ENCODE assay signal across 1 cellular context in genomic region chr14:32933943-32934890, GRCh38.
TF ChIP-seq lines count a peak whose summit lies in the region.

No MANE protein-coding gene starts in this region.

TF ChIP-seq in GM23338, 12 proteins besides CTCF, POLR2A, EP300 and RAD21 (continued from another document):
- TF ChIP-seq ZNF462 (CRISPR knock-in tag; IDR thresholded peaks at IDR 0.05) (no peak), NANOG (IDR thresholded peaks at IDR 0.05; ENCODE audit: borderline replicate concordance) (no peak), ETS1 (IDR thresholded peaks at IDR 0.05) (no peak), ZNF331 (CRISPR knock-in tag; IDR thresholded peaks at IDR 0.05; ENCODE audit: low read depth) (no peak), ZNF114 (CRISPR knock-in tag; IDR thresholded peaks at IDR 0.05) (no peak), CREB1 (CRISPR knock-in tag; IDR thresholded peaks at IDR 0.05; ENCODE audit: low read depth) (no peak), POLR2AphosphoS5 (IDR thresholded peaks at IDR 0.05; ENCODE audit: low read depth) (no peak)
